ENCODE assay signal across 17 cellular contexts in the genomic region with DNA sequence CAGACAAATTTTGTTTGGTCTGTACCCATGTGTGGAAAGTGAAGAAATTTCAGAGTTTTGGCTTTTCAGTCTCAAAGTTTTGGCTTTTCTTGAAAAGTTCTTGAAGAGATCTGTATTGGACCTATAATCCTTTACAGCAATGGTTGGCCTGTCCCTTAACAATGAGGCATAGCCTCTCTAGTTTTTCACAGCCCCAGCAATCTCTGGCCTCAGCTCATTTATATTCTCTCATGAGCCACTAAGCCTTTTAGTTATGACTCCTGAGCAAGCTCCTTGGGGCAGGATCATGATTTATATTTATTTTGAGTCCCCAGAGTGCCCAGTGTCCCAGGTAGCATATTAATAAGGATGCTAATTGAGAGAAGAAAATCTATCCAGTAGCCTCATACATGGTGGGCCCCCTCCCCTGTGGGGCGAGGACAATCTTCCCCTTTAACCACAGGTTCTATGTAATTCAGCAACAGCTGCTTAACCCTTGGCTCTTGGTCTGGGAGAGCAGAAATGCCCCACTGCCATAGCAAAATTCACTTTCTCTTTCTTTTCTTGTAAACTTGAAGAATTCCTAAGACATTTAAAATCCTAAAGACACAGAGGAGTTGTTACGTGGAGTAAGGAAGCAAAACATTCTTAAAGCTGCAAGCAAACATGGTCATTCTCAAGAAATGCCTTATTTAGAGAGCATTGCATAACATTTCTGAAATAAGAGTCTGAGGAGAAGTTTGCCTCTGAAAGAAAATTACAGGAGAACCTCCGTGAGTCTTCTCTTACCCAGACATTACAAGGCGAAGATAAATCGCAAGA. TPM values are rescaled to one million over a fixed set of nuclear protein-coding genes. Genes with fewer than 3 reads are reported as not detected.
DNase-seq lines count a peak whose midpoint lies in the region; ATAC-seq and TF ChIP-seq lines count a peak whose summit lies in the region.
"Had no signal": no experiment of that assay in that cellular context is flagged by ENCODE, and none has a peak within 500 bp of the region (broad histone marks: within the 10 kb centered on the region; RNA-seq: fewer than 3 reads in every experiment).

No MANE protein-coding gene starts in this region.

- H3K4me3 Mint-ChIP-seq in osteocyte (ENCODE audit: unreplicated experiment), result peak overlapping the region; percentile 55
- no peak overlapping the region for H3K4me3 Mint-ChIP-seq in activated CD4-positive, alpha-beta T cell treated with anti-CD3 and anti-CD28 coated beads, Interleukin-2, amount 10 ng/mL, durations not matched to agents 24 days and 14 days
- H3K4me3 Mint-ChIP-seq: activated T-helper 1 cell treated with anti-CD3 and anti-CD28 coated beads, Interleukin-12 subunit alpha, Interleukin-12 subunit beta, Interleukin-2, Interleukin-4 antibody, amounts not matched to agents 30 ng/mL and 10 ng/mL and 1 ng/mL, durations not matched to agents 14 hours and 24 hours and 36 hours; naive thymus-derived CD8-positive, alpha-beta T cell had no signal

- H3K56ac ChIP-seq in mesendoderm (ENCODE audit: low read length), result no peak overlapping the region

- H3K23ac ChIP-seq in mesendoderm (ENCODE audit: low read length), result no peak overlapping the region

- H3K27me3 ChIP-seq in mesendoderm (ENCODE audit: insufficient read depth, low read length, poor library complexity), result no peaks in the 10 kb centered on the region
- H3K27me3 ChIP-seq in testis, result no peaks in the 10 kb centered on the region
- H3K27me3 ChIP-seq: BLaER1 had no signal

- H3K4me3 ChIP-seq in AG10803 (ENCODE audit: low read length) (no peak overlapping the region; the same call in 1 of the 2 replicates), fibroblast of mammary gland (ENCODE audit: control insufficient read depth, low read depth, low read length) (no peak overlapping the region), mesendoderm (ENCODE audit: low read length) (no peak overlapping the region), testis (no peak overlapping the region)
- H3K4me3 ChIP-seq: BLaER1, cardiac muscle cell, skin epidermis had no signal

- H2BK120ac ChIP-seq in mesendoderm (ENCODE audit: low read depth, low read length), result no peak overlapping the region

- peaks cover 98% of the 10 kb centered on the region for H3K4me1 Mint-ChIP-seq in osteocyte (ENCODE audit: unreplicated experiment)
- H3K4me1 Mint-ChIP-seq in activated CD4-positive, alpha-beta T cell treated with anti-CD3 and anti-CD28 coated beads, Interleukin-2, amount 10 ng/mL, durations not matched to agents 24 days and 14 days, result peaks cover 2% of the 10 kb centered on the region

- no peaks in the 10 kb centered on the region for H3K9me3 ChIP-seq in testis
- H3K9me3 ChIP-seq: BLaER1 had no signal

- H3K4ac ChIP-seq in mesendoderm (ENCODE audit: low read depth, low read length), result no peak overlapping the region

- no peak overlapping the region for H3K9ac ChIP-seq in mesendoderm (ENCODE audit: low read length)
- H3K9ac ChIP-seq: BLaER1 had no signal

- H3K18ac ChIP-seq in mesendoderm (ENCODE audit: low read length), result no peak overlapping the region

- no peaks in the 10 kb centered on the region for H3K79me2 ChIP-seq in mesendoderm (ENCODE audit: control insufficient read depth, insufficient read depth, low read length)

- H2BK5ac ChIP-seq in mesendoderm (ENCODE audit: low read length), result no peak overlapping the region

- H3K36me3 ChIP-seq in mesendoderm (ENCODE audit: control insufficient read depth, insufficient read depth, low read length), result no peaks in the 10 kb centered on the region
- no peaks in the 10 kb centered on the region for H3K36me3 ChIP-seq in testis (ENCODE audit: low read depth, missing control alignments)
- H3K36me3 ChIP-seq: BLaER1, cardiac muscle cell had no signal

- H2AK5ac ChIP-seq in mesendoderm (ENCODE audit: low read length), result no peak overlapping the region

- H3K36me3 Mint-ChIP-seq in osteocyte (ENCODE audit: unreplicated experiment), result no peaks in the 10 kb centered on the region
- H3K36me3 Mint-ChIP-seq in activated CD4-positive, alpha-beta T cell treated with anti-CD3 and anti-CD28 coated beads, Interleukin-2, amount 10 ng/mL, durations not matched to agents 24 days and 14 days (ENCODE audit: low read depth), result no peaks in the 10 kb centered on the region
- H3K36me3 Mint-ChIP-seq: naive thymus-derived CD8-positive, alpha-beta T cell had no signal

- no peaks in the 10 kb centered on the region for H3K4me1 ChIP-seq in mesendoderm (ENCODE audit: control insufficient read depth, low read depth, low read length)
- peaks cover 15% of the 10 kb centered on the region for H3K4me1 ChIP-seq in testis
- H3K4me1 ChIP-seq: BLaER1 had no signal

- no peak overlapping the region for H2BK15ac ChIP-seq in mesendoderm (replicated peaks; ENCODE audit: low read depth)

- TF ChIP-seq POLR2A in testis (IDR thresholded peaks at IDR 0.05), result no peak

- H3K27me3 Mint-ChIP-seq in osteocyte (ENCODE audit: unreplicated experiment), result no peaks in the 10 kb centered on the region
- peaks cover 9% of the 10 kb centered on the region for H3K27me3 Mint-ChIP-seq in activated CD4-positive, alpha-beta T cell treated with anti-CD3 and anti-CD28 coated beads, Interleukin-2, amount 10 ng/mL, durations not matched to agents 24 days and 14 days

- H3K27ac Mint-ChIP-seq in osteocyte (ENCODE audit: unreplicated experiment), result peak overlapping the region; percentile 94
- no peak overlapping the region for H3K27ac Mint-ChIP-seq in activated CD4-positive, alpha-beta T cell treated with anti-CD3 and anti-CD28 coated beads, Interleukin-2, amount 10 ng/mL, durations not matched to agents 24 days and 14 days
- H3K27ac Mint-ChIP-seq: activated T-helper 1 cell treated with anti-CD3 and anti-CD28 coated beads, Interleukin-12 subunit alpha, Interleukin-12 subunit beta, Interleukin-2, Interleukin-4 antibody, amounts not matched to agents 30 ng/mL and 10 ng/mL and 1 ng/mL, durations not matched to agents 14 hours and 24 hours and 36 hours; naive thymus-derived CD8-positive, alpha-beta T cell had no signal

- intact Hi-C loops in activated CD4-positive, alpha-beta T cell treated with anti-CD3 and anti-CD28 coated beads, Interleukin-2, amount 10 ng/mL, durations not matched to agents 24 days and 14 days (cut with micrococcal nuclease), result no loop called here
- intact Hi-C loops in testis (cut with DNase I; ENCODE audit: low total_unique reads), result no loop called here

- H3K27ac ChIP-seq in mesendoderm (ENCODE audit: low read depth, low read length), result no peak overlapping the region
- no peak overlapping the region for H3K27ac ChIP-seq in testis
- H3K27ac ChIP-seq: BLaER1, cardiac muscle cell had no signal

- TF ChIP-seq CTCF in AG10803 (conservative IDR thresholded peaks at IDR 0.05; ENCODE audit: low read length) (no peak), fibroblast of mammary gland (conservative IDR thresholded peaks at IDR 0.05; ENCODE audit: control insufficient read depth, insufficient read depth, low read depth, low read length) (no peak), osteocyte (IDR thresholded peaks at IDR 0.05) (no peak), testis (IDR thresholded peaks at IDR 0.05) (no peak)

- no peaks in the 10 kb centered on the region for H3K9me3 Mint-ChIP-seq in osteocyte (ENCODE audit: unreplicated experiment)
- H3K9me3 Mint-ChIP-seq in activated CD4-positive, alpha-beta T cell treated with anti-CD3 and anti-CD28 coated beads, Interleukin-2, amount 10 ng/mL, durations not matched to agents 24 days and 14 days, result no peaks in the 10 kb centered on the region
- H3K9me3 Mint-ChIP-seq: activated T-helper 1 cell treated with anti-CD3 and anti-CD28 coated beads, Interleukin-12 subunit alpha, Interleukin-12 subunit beta, Interleukin-2, Interleukin-4 antibody, amounts not matched to agents 30 ng/mL and 10 ng/mL and 1 ng/mL, durations not matched to agents 14 hours and 24 hours and 36 hours; naive thymus-derived CD8-positive, alpha-beta T cell had no signal

- H3K79me1 ChIP-seq in mesendoderm (ENCODE audit: low read length), result no peaks in the 10 kb centered on the region

- no peak for ATAC-seq in GM18498 (IDR thresholded peaks at IDR 0.05; ENCODE audit: unreplicated experiment)
- ATAC-seq: naive thymus-derived CD8-positive, alpha-beta T cell had no signal

- no peak overlapping the region for H3K4me2 ChIP-seq in mesendoderm (ENCODE audit: low read length)
- H3K4me2 ChIP-seq: BLaER1 had no signal

- no CpG with 5 or more reads among the region's 5 CpGs for WGBS in mesendoderm (ENCODE audit: extremely low coverage, insufficient coverage, low lambda C conversion rate)
- 71 to 80% methylated on average over 5 of the region's 5 CpGs for WGBS in testis, 2 donors

- no peak overlapping the region for H4K8ac ChIP-seq in mesendoderm (ENCODE audit: low read depth, low read length)

- no peak overlapping the region for H4K5ac ChIP-seq in mesendoderm (ENCODE audit: low read length)

- DNase-seq in AG10803 (ENCODE audit: low read depth) (peak; percentile 82), NOMO-1 treated with dmso at 0.1 percent for 144 hours (lab: John Stamatoyannopoulos, UW; ENCODE audit: unreplicated experiment) (peak; percentile 3), fibroblast of mammary gland (ENCODE audit: low read depth) (peak; percentile 57), osteocyte (ENCODE audit: extremely low spot score, unreplicated experiment) (no peak), mesendoderm (no peak), testis (no peak)
- no peak for DNase-seq in activated CD4-positive, alpha-beta T cell treated with anti-CD3 and anti-CD28 coated beads, Interleukin-2, amount 10 ng/mL, durations not matched to agents 24 days and 14 days
- DNase-seq: activated CD4-positive, alpha-beta T cell treated with anti-CD3 and anti-CD28 coated beads for 1 hour; naive thymus-derived CD8-positive, alpha-beta T cell; NCI-H1436 treated with DMSO at 0.1 percent for 48 hours; NCI-H82 had no signal

RNA-seq across cellular contexts. Expression of a gene that starts 6.3 kb away (rescaled TPM):
- total RNA-seq in osteocyte, result 14.8 and 19.6 TPM in 2 replicates
- polyA plus RNA-seq in mesendoderm (2013, experiment 1 of 2), result 0.45 TPM
- 0.41 TPM for polyA plus RNA-seq in mesendoderm (2013, experiment 2 of 2)
- total RNA-seq in activated CD4-positive, alpha-beta T cell treated with anti-CD3 and anti-CD28 coated beads, Interleukin-2, amount 10 ng/mL, durations not matched to agents 24 days and 14 days, result not detected in 2 replicates
- total RNA-seq in testis, result 1 to 10 TPM in 1 of 2 donors, under 1 TPM in 1; 0.63 to 1.4 TPM
- 3.3 TPM for polyA plus RNA-seq in testis (ENCODE audit: insufficient read depth, low read depth, low replicate concordance)
- total RNA-seq: activated T-helper 1 cell treated with anti-CD3 and anti-CD28 coated beads, Interleukin-12 subunit alpha, Interleukin-12 subunit beta, Interleukin-2, Interleukin-4 antibody, amounts not matched to agents 30 ng/mL and 10 ng/mL and 1 ng/mL, durations not matched to agents 14 hours and 24 hours and 36 hours; naive thymus-derived CD8-positive, alpha-beta T cell; SK-MEL-5 had no signal
- polyA plus RNA-seq: cardiac muscle cell; naive thymus-derived CD8-positive, alpha-beta T cell had no signal

Comparison
In these comparisons a context has a peak if more than half of its experiments do, and no peak if none do; other contexts are left out.
1. DNase-seq: peak in AG10803 (single experiment), NOMO-1 treated with dmso at 0.1 percent for 144 hours (single experiment) and fibroblast of mammary gland (single experiment); none in osteocyte (single experiment), mesendoderm (single experiment), activated CD4-positive, alpha-beta T cell treated with anti-CD3 and anti-CD28 coated beads, Interleukin-2, amount 10 ng/mL, durations not matched to agents 24 days and 14 days (single experiment) and testis (single experiment).